16 cellular contexts compared by ENCODE assay signal in genomic region chr11:8773125-8773524, GRCh38.
DNase-seq lines count a peak whose midpoint lies in the region; ATAC-seq, FAIRE-seq and TF ChIP-seq lines count a peak whose summit lies in the region.
"Had no signal": no experiment of that assay in that cellular context is flagged by ENCODE, and none has a peak within 500 bp of the region (broad histone marks: within the 10 kb centered on the region; RNA-seq: fewer than 3 reads in every experiment).

No MANE protein-coding gene starts in this region.

- H3K4me3 ChIP-seq in RWPE2 (ENCODE audit: severe bottlenecking) (no peak overlapping the region), H1 (ENCODE audit: extremely low read depth in 1 of 4, insufficient read depth in 2 of 4, low read depth in 3 of 4, low read length in 4 of 4) (no peak overlapping the region), muscle layer of colon (ENCODE audit: low read depth in 1 of 2, low read length in 2 of 2) (no peak overlapping the region), stomach smooth muscle (ENCODE audit: low read length in 2 of 2) (peak overlapping the region; percentile 5 to 40)
- H3K4me3 ChIP-seq: left lung, SJCRH30 had no signal

- H3K14ac ChIP-seq in H1 (ENCODE audit: insufficient read length): no peak overlapping the region

- no peak overlapping the region for H3K56ac ChIP-seq in H1 (replicated peaks; ENCODE audit: insufficient read length, low read depth, low read length)

- TF ChIP-seq EP300 in H1 (IDR thresholded peaks at IDR 0.05; ENCODE audit: borderline replicate concordance in 1 of 2, low read depth in 2 of 2, low read length in 2 of 2): no peak

- no peak overlapping the region for H4K91ac ChIP-seq in H1 (replicated peaks; ENCODE audit: insufficient read length, low read length)

- H3K23me2 ChIP-seq in H1 (ENCODE audit: low read depth, low read length): no peaks in the 10 kb centered on the region

- H3K9me3 ChIP-seq in RWPE2 (ENCODE audit: severe bottlenecking) (no peaks in the 10 kb centered on the region), H1 (ENCODE audit: insufficient read depth in 2 of 2, low read depth in 1 of 2, low read length in 1 of 2) (no peaks in the 10 kb centered on the region), muscle layer of colon (ENCODE audit: low read length) (no peaks in the 10 kb centered on the region), stomach smooth muscle (ENCODE audit: control insufficient read depth in 2 of 2, low read length in 2 of 2) (no peaks in the 10 kb centered on the region)
- H3K9me3 ChIP-seq: left lung, SJCRH30 had no signal

- H3K9ac ChIP-seq in H1 (replicated peaks in 1 of 4; ENCODE audit: extremely low read depth in 1 of 4, low read depth in 3 of 4, low read length in 3 of 4): no peak overlapping the region; a peak in 1 of 7 replicates
- peak overlapping the region; percentile 7 for H3K9ac ChIP-seq in muscle layer of colon (ENCODE audit: low read length)
- peak overlapping the region; percentile 47 to 50 for H3K9ac ChIP-seq in stomach smooth muscle (ENCODE audit: low read length in 2 of 2)

- no peak overlapping the region for H4K8ac ChIP-seq in H1 (ENCODE audit: extremely low read depth, insufficient read depth, low read length)

- no peak overlapping the region for H2BK15ac ChIP-seq in H1 (ENCODE audit: low read length)

- H2BK12ac ChIP-seq in H1 (ENCODE audit: low read depth, low read length): no peak overlapping the region

- H2BK20ac ChIP-seq in H1 (ENCODE audit: low read length): no peak overlapping the region

- H2AK5ac ChIP-seq in H1 (ENCODE audit: low read depth, low read length): no peak overlapping the region

- H2BK120ac ChIP-seq in H1 (replicated peaks; ENCODE audit: low read depth, low read length): no peak overlapping the region

- CTCF ChIA-PET in H1 (lab: Charles Lee; ENCODE audit: partially characterized antibody): interaction anchor here (0.7 to 1.5 kb wide), 7 partner anchors 19 to 683 kb away, joined by 3 read pairs; no protein-coding TSS in a partner anchor

- H3K4me2 ChIP-seq in H1 (ENCODE audit: insufficient read depth in 1 of 2, low read depth in 2 of 2, low read length in 2 of 2): no peak overlapping the region

- H3K27ac ChIP-seq in RWPE2 (ENCODE audit: poor library complexity, severe bottlenecking): peak overlapping the region; percentile 78
- no peak overlapping the region for H3K27ac ChIP-seq in H1 (ENCODE audit: low read depth, low read length)
- peak overlapping the region; percentile 60 for H3K27ac ChIP-seq in muscle layer of colon (ENCODE audit: low read depth, low read length)
- H3K27ac ChIP-seq in stomach smooth muscle (ENCODE audit: low read length): peak overlapping the region; percentile 91
- H3K27ac ChIP-seq: SJCRH30 had no signal

- no peak overlapping the region for H3K4ac ChIP-seq in H1 (replicated peaks; ENCODE audit: insufficient read length, low read depth, low read length)

- TF ChIP-seq POLR2A in H1 (IDR thresholded peaks at IDR 0.05; ENCODE audit: control extremely low read depth in 1 of 2, low read depth in 2 of 2, low read length in 2 of 2): no peak

- 84% methylated on average over 5 of the region's 5 CpGs; no CpG with 5 or more reads in 1 of the 2 experiments for WGBS in H1 (ENCODE audit: extremely low coverage in 1 of 2, insufficient coverage in 1 of 2, insufficient read length in 1 of 2, insufficient replicate concordance in 2 of 2, low coverage in 1 of 2, low lambda C conversion rate in 2 of 2, missing lambda C conversion rate in 1 of 2), 2 experiments

- no peaks in the 10 kb centered on the region for H3K27me3 ChIP-seq in RWPE2 (ENCODE audit: insufficient read depth, poor library complexity, severe bottlenecking)
- H3K27me3 ChIP-seq in H1 (replicated peaks in 1 of 4; ENCODE audit: control insufficient read depth in 3 of 4, extremely low read depth in 1 of 4, insufficient read depth in 3 of 4, low read length in 3 of 4): no peaks in the 10 kb centered on the region
- H3K27me3 ChIP-seq in muscle layer of colon (ENCODE audit: control insufficient read depth in 1 of 2, insufficient read depth in 2 of 2, low read length in 2 of 2): no peaks in the 10 kb centered on the region
- H3K27me3 ChIP-seq in stomach smooth muscle (ENCODE audit: control insufficient read depth in 1 of 2, insufficient read depth in 2 of 2, low read length in 2 of 2): no peaks in the 10 kb centered on the region
- H3K27me3 ChIP-seq: left lung, SJCRH30 had no signal

- TF ChIP-seq CTCF in RWPE2 (IDR thresholded peaks at IDR 0.05; ENCODE audit: poor library complexity, severe bottlenecking): no peak
- no peak for TF ChIP-seq CTCF in H1 (IDR thresholded peaks at IDR 0.05; ENCODE audit: control extremely low read depth in 1 of 3, insufficient read depth in 1 of 3, low read depth in 1 of 3, low read length in 3 of 3)

- H3K18ac ChIP-seq in H1 (ENCODE audit: extremely low read depth, low read length): no peak overlapping the region

- H2BK5ac ChIP-seq in H1 (ENCODE audit: low read depth, low read length): 0 out of 2 replicates have a peak overlapping the region, but pooled peaks have one; percentile 16

- H4K5ac ChIP-seq in H1 (ENCODE audit: insufficient read length, low read depth, low read length): no peak overlapping the region

- H3K79me2 ChIP-seq in H1 (ENCODE audit: control insufficient read depth in 1 of 2, insufficient read depth in 2 of 2, low read length in 2 of 2): no peaks in the 10 kb centered on the region

- ATAC-seq in RWPE2 (ENCODE audit: low read depth): no peak
- ATAC-seq: activated CD4-positive, CD25-positive, alpha-beta regulatory T cell treated with anti-CD3 and anti-CD28 coated beads, Interleukin-2, amount 50 U/mL, for 24 hours; HepG2; left lung had no signal

- H4K20me1 ChIP-seq in H1 (replicated peaks in 1 of 2; ENCODE audit: control insufficient read depth in 1 of 2, insufficient read depth in 2 of 2, low read length in 2 of 2): no peaks in the 10 kb centered on the region

- no peak overlapping the region for H2AFZ ChIP-seq in H1 (ENCODE audit: low read length)

- H3K36me3 ChIP-seq in RWPE2 (ENCODE audit: low read depth): no peaks in the 10 kb centered on the region; the same call in 1 of the 2 replicates
- H3K36me3 ChIP-seq in H1 (ENCODE audit: control insufficient read depth in 2 of 4, insufficient read depth in 4 of 4, low read length in 3 of 4): no peaks in the 10 kb centered on the region
- H3K36me3 ChIP-seq in muscle layer of colon (ENCODE audit: insufficient read depth, low read length): no peaks in the 10 kb centered on the region
- H3K36me3 ChIP-seq in stomach smooth muscle (ENCODE audit: control insufficient read depth in 2 of 2, insufficient read depth in 2 of 2, low read length in 2 of 2): peaks cover 0 to 4% of the 10 kb centered on the region in 2 donors
- H3K36me3 ChIP-seq: left lung had no signal

- no peak overlapping the region for H3K23ac ChIP-seq in H1 (ENCODE audit: insufficient read length)

- no peak for TF ChIP-seq RAD21 in H1 (IDR thresholded peaks at IDR 0.05 in 1 of 2, conservative IDR thresholded peaks at IDR 0.05 in 1 of 2; ENCODE audit: low read depth in 2 of 2, low read length in 2 of 2)

- H3K79me1 ChIP-seq in H1 (ENCODE audit: low read depth, low read length): peaks cover 2% of the 10 kb centered on the region; the same call in 1 of the 2 replicates

- POLR2A ChIA-PET in H1 (lab: Charles Lee; ENCODE audit: partially characterized antibody): interaction anchor here (0.8 to 1.3 kb wide), 2 partner anchors 37 to 85 kb away, joined by 3 to 4 read pairs; a partner anchor contains a TSS

- DNase-seq in RWPE2 (ENCODE audit: low spot score) (no peak), H1 (ENCODE audit: low read depth in 1 of 2, low spot score in 2 of 2) (no peak), SHP77 (lab: John Stamatoyannopoulos, UW) (no peak), NCI-H2196 (lab: John Stamatoyannopoulos, UW; ENCODE audit: unreplicated experiment) (no peak), H4 (ENCODE audit: low spot score) (no peak)
- DNase-seq in activated CD8-positive, alpha-beta memory T cell treated with anti-CD3 and anti-CD28 coated beads for 24 hours: no peak
- DNase-seq: Calu3; left lung; NCI-H146; stimulated activated CD4-positive, alpha-beta T cell treated with anti-CD3 and anti-CD28 coated beads, Interleukin-2, amount 100 ng/mL, for 24 hours had no signal

- FAIRE-seq in H1 (lab: Jason Lieb, UNC): no peak
- FAIRE-seq: frontal cortex, HepG2 had no signal

- H3K4me1 ChIP-seq in RWPE2 (ENCODE audit: insufficient read depth, poor library complexity, severe bottlenecking) (peaks cover 63% of the 10 kb centered on the region), H1 (replicated peaks in 1 of 4; ENCODE audit: control insufficient read depth in 3 of 4, insufficient read depth in 4 of 4, low read length in 3 of 4) (peaks cover 0 to 5% (median 4%) of the 10 kb centered on the region in 4 experiments; a peak in 2 of 7 replicates), muscle layer of colon (ENCODE audit: insufficient read depth, low read length) (peaks cover 86% of the 10 kb centered on the region), stomach smooth muscle (ENCODE audit: control insufficient read depth, insufficient read depth, low read length) (peaks cover 82% of the 10 kb centered on the region)

TF ChIP-seq in H1, 55 proteins besides CTCF, POLR2A, EP300 and RAD21:
- TF ChIP-seq RXRA (IDR thresholded peaks at IDR 0.05; ENCODE audit: insufficient read depth, low read depth, low read length): no peak
- no peak for TF ChIP-seq ASH2L (IDR thresholded peaks at IDR 0.05; ENCODE audit: low read length)
- no peak for TF ChIP-seq SRF (IDR thresholded peaks at IDR 0.05; ENCODE audit: low read depth, low read length)
- no peak for TF ChIP-seq FOSL1 (IDR thresholded peaks at IDR 0.05; ENCODE audit: insufficient read depth, low read depth, low read length)
- no peak for TF ChIP-seq MAX (IDR thresholded peaks at IDR 0.05)
- no peak for TF ChIP-seq HDAC2 (IDR thresholded peaks at IDR 0.05; ENCODE audit: borderline replicate concordance in 1 of 2, low read depth in 2 of 2, low read length in 2 of 2)
- TF ChIP-seq EZH2 (IDR thresholded peaks at IDR 0.05; ENCODE audit: low read depth, low read length, severe bottlenecking): no peak

Comparison
In these comparisons a context has a peak if more than half of its experiments do, and no peak if none do; other contexts are left out.
1. H3K4me3 ChIP-seq: peak in stomach smooth muscle (2 of 2); none in RWPE2 (single experiment), H1 (0 of 4) and muscle layer of colon (0 of 2).
2. H3K9ac ChIP-seq: peak in muscle layer of colon (single experiment) and stomach smooth muscle (2 of 2); none in H1 (0 of 4).